In genomic region chr10:46455992-46456391, GRCh38 we compare ENCODE assay signal across 4 cellular contexts. TPM values are rescaled to one million over a fixed set of nuclear protein-coding genes. Genes with fewer than 3 reads are reported as not detected.
"Had no signal": no experiment of that assay in that cellular context is flagged by ENCODE, and none has a peak within 500 bp of the region (broad histone marks: within the 10 kb centered on the region; RNA-seq: fewer than 3 reads in every experiment).

No MANE protein-coding gene starts in this region.

RNA-seq across cellular contexts. Expression of gene NPY4R, which starts 9.8 kb away (rescaled TPM):
- total RNA-seq: GM23248, H4, H7 had no signal
- polyA plus RNA-seq: GM23248, IgD-negative memory B cell had no signal
